13 cellular contexts compared by ENCODE assay signal in the genomic region with DNA sequence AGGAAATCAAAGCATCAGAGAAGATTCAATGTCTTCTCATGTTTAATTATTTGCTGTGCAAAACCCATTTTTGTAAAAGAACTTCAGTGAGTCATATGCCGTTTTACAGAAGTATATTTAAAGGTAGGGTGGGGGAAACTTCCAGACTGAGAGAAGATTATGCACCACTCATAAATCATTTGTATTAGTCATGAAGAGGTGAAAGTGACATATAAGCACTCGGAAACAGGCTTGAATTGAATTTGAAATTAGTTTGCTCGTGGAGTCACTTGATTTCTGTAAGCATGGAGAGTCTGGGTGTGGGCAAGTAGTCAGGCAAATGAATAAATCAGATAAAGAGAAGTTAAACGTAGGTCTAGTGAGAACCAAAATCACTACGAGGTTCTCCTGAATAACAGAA.
A peak's percentile ranks its signal among the peaks of the same experiment; 100 is the strongest.
DNase-seq lines count a peak whose midpoint lies in the region; ATAC-seq and TF ChIP-seq lines count a peak whose summit lies in the region.
"Had no signal": no experiment of that assay in that cellular context is flagged by ENCODE, and none has a peak within 500 bp of the region (broad histone marks: within the 10 kb centered on the region; RNA-seq: fewer than 3 reads in every experiment).

No MANE protein-coding gene starts in this region.

- no peak overlapping the region for H3K27ac Mint-ChIP-seq in CD8-positive, alpha-beta T cell
- H3K27ac Mint-ChIP-seq: dendritic cell treated with granulocyte-macrophage colony-stimulating factor and Interleukin-4, amounts not matched to agents 40 ng/mL and 50 ng/mL, for 4 days had no signal

- H3K27me3 Mint-ChIP-seq in CD8-positive, alpha-beta T cell (ENCODE audit: low read depth) = peaks cover 9% of the 10 kb centered on the region
- H3K27me3 Mint-ChIP-seq: dendritic cell treated with granulocyte-macrophage colony-stimulating factor and Interleukin-4, amounts not matched to agents 40 ng/mL and 50 ng/mL, for 4 days had no signal

- no peak for TF ChIP-seq CTCF in A673 (conservative IDR thresholded peaks at IDR 0.05; ENCODE audit: low read depth, low read length)
- no peak for TF ChIP-seq CTCF in CD8-positive, alpha-beta T cell (IDR thresholded peaks at IDR 0.05)
- no peak for TF ChIP-seq CTCF in PC-9 (conservative IDR thresholded peaks at IDR 0.05)

- CTCF ChIA-PET in A673 (lab: Charles Lee) = no interaction called here
- CTCF ChIA-PET in CD8-positive, alpha-beta T cell (lab: Charles Lee) = interaction anchor here (1.3 to 2.5 kb wide), 2 partner anchors 10 to 11 kb away, joined by 6 read pairs; no protein-coding TSS in a partner anchor
- CTCF ChIA-PET in PC-9 (lab: Charles Lee) = no interaction called here

- H3K9me3 ChIP-seq in A673 (ENCODE audit: low read depth, low read length, poor library complexity, severe bottlenecking) = no peaks in the 10 kb centered on the region
- no peaks in the 10 kb centered on the region for H3K9me3 ChIP-seq in adipocyte (ENCODE audit: control insufficient read depth, low read length)
- H3K9me3 ChIP-seq in CD8-positive, alpha-beta T cell (ENCODE audit: low read length) = no peaks in the 10 kb centered on the region
- no peaks in the 10 kb centered on the region for H3K9me3 ChIP-seq in PC-9 (ENCODE audit: insufficient read depth, low read depth)
- H3K9me3 ChIP-seq: pancreas had no signal

- H3K4me1 ChIP-seq in A673 (ENCODE audit: insufficient read depth, low read length, poor library complexity, severe bottlenecking) (peaks cover 44% of the 10 kb centered on the region), adipocyte (ENCODE audit: control insufficient read depth, insufficient read depth, low read length) (peaks cover 44% of the 10 kb centered on the region), PC-9 (replicated peaks; ENCODE audit: insufficient read depth) (no peaks in the 10 kb centered on the region)
- no peaks in the 10 kb centered on the region for H3K4me1 ChIP-seq in CD8-positive, alpha-beta T cell (ENCODE audit: insufficient read depth, low read length)
- H3K4me1 ChIP-seq: BLaER1 treated with 17β-estradiol and CSF1 and Interleukin-3, amounts not matched to agents 10 nM and 100 nM; pancreas had no signal

- H3F3A ChIP-seq in PC-9 (ENCODE audit: insufficient read depth, low read depth) = no peaks in the 10 kb centered on the region

- no peaks in the 10 kb centered on the region for H3K79me2 ChIP-seq in PC-9 (ENCODE audit: low read depth)

- POLR2A ChIA-PET in A673 (lab: Charles Lee; ENCODE audit: low non-redundant PET) (no interaction called here), PC-9 (lab: Charles Lee; ENCODE audit: unreplicated experiment) (no interaction called here)
- POLR2A ChIA-PET in CD8-positive, alpha-beta T cell (lab: Charles Lee) = interaction anchor here (0.6 kb wide), 1 partner anchor 402 kb away, joined by 3 read pairs; no protein-coding TSS in a partner anchor

- H3K4me3 ChIP-seq in A673 (ENCODE audit: low read depth, low read length, poor library complexity, severe bottlenecking) (peak overlapping the region; percentile 2), adipocyte (ENCODE audit: low read length) (no peak overlapping the region), PC-9 (no peak overlapping the region)
- no peak overlapping the region for H3K4me3 ChIP-seq in CD8-positive, alpha-beta T cell (ENCODE audit: low read depth, low read length)
- H3K4me3 ChIP-seq: BLaER1 treated with 17β-estradiol and CSF1 and Interleukin-3, amounts not matched to agents 10 nM and 100 nM; pancreas had no signal

- H3K4me3 Mint-ChIP-seq in CD8-positive, alpha-beta T cell = no peak overlapping the region
- H3K4me3 Mint-ChIP-seq: dendritic cell treated with granulocyte-macrophage colony-stimulating factor and Interleukin-4, amounts not matched to agents 40 ng/mL and 50 ng/mL, for 4 days had no signal

- no peaks in the 10 kb centered on the region for H3K36me3 ChIP-seq in A673 (ENCODE audit: insufficient read depth, low read length, poor library complexity, severe bottlenecking)
- H3K36me3 ChIP-seq in adipocyte (ENCODE audit: control insufficient read depth, insufficient read depth, low read length, severe bottlenecking) = peaks cover 18% of the 10 kb centered on the region
- no peaks in the 10 kb centered on the region for H3K36me3 ChIP-seq in CD8-positive, alpha-beta T cell (ENCODE audit: insufficient read depth, low read length)
- no peaks in the 10 kb centered on the region for H3K36me3 ChIP-seq in PC-9 (ENCODE audit: low read depth)
- H3K36me3 ChIP-seq: BLaER1 treated with 17β-estradiol and CSF1 and Interleukin-3, amounts not matched to agents 10 nM and 100 nM; pancreas had no signal

- H3K27me3 ChIP-seq in A673 (replicated peaks; ENCODE audit: insufficient read depth, low read depth, low read length, poor library complexity) = no peaks in the 10 kb centered on the region
- H3K27me3 ChIP-seq in adipocyte (replicated peaks; ENCODE audit: control insufficient read depth, insufficient read depth, low read length) = no peaks in the 10 kb centered on the region
- H3K27me3 ChIP-seq in CD8-positive, alpha-beta T cell (ENCODE audit: insufficient read depth, low read length) = no peaks in the 10 kb centered on the region
- no peaks in the 10 kb centered on the region for H3K27me3 ChIP-seq in PC-9 (ENCODE audit: insufficient read depth, low read depth)
- H3K27me3 ChIP-seq: BLaER1 treated with 17β-estradiol and CSF1 and Interleukin-3, amounts not matched to agents 10 nM and 100 nM; pancreas had no signal

- intact Hi-C loops in A673 (cut with micrococcal nuclease; ENCODE audit: unreplicated experiment) (loop anchor here (5.0 kb wide), 1 partner anchor 82 kb away; no protein-coding TSS in a partner anchor), PC-9 (cut with micrococcal nuclease; ENCODE audit: unreplicated experiment) (no loop called here)
- intact Hi-C loops in CD8-positive, alpha-beta T cell (cut with DNase I, micrococcal nuclease) = no loop called here

- no peaks in the 10 kb centered on the region for H3K9me2 ChIP-seq in PC-9 (ENCODE audit: insufficient read depth)

- DNase-seq in A673 (ENCODE audit: low spot score) = peak; percentile 87
- peak; percentile 25 for DNase-seq in HPDE6-E6E7 (ENCODE audit: extremely low spot score)
- DNase-seq in adipocyte (ENCODE audit: low read depth) = peak; percentile 29
- DNase-seq in kidney tubule cell (ENCODE audit: low spot score) = peak; percentile 79
- DNase-seq in CD8-positive, alpha-beta T cell = no peak
- DNase-seq in PC-9 = no peak
- DNase-seq: activated CD8-positive, alpha-beta memory T cell treated with anti-CD3 and anti-CD28 coated beads, Interleukin-2, amount 50 U/mL, for 4 hours; NCI-H345; pancreas had no signal

- ATAC-seq in HG02885 (IDR thresholded peaks at IDR 0.05; ENCODE audit: poor library complexity, unreplicated experiment) (no peak), GM21367 (IDR thresholded peaks at IDR 0.05; ENCODE audit: unreplicated experiment) (no peak)
- ATAC-seq in CD8-positive, alpha-beta T cell = no peak

- H3K4me1 Mint-ChIP-seq in CD8-positive, alpha-beta T cell (ENCODE audit: low read depth) = no peaks in the 10 kb centered on the region

- H3K9me3 Mint-ChIP-seq in CD8-positive, alpha-beta T cell = no peaks in the 10 kb centered on the region
- H3K9me3 Mint-ChIP-seq: dendritic cell treated with granulocyte-macrophage colony-stimulating factor and Interleukin-4, amounts not matched to agents 40 ng/mL and 50 ng/mL, for 4 days had no signal

- no peaks in the 10 kb centered on the region for H4K20me1 ChIP-seq in PC-9 (ENCODE audit: insufficient read depth)
- H4K20me1 ChIP-seq: BLaER1 treated with 17β-estradiol and CSF1 and Interleukin-3, amounts not matched to agents 10 nM and 100 nM had no signal

- no peak overlapping the region for H3K4me2 ChIP-seq in PC-9
- H3K4me2 ChIP-seq: BLaER1 treated with 17β-estradiol and CSF1 and Interleukin-3, amounts not matched to agents 10 nM and 100 nM had no signal

- peak overlapping the region; percentile 70 for H3K9ac ChIP-seq in adipocyte (ENCODE audit: low read length)
- H3K9ac ChIP-seq: BLaER1 treated with 17β-estradiol and CSF1 and Interleukin-3, amounts not matched to agents 10 nM and 100 nM had no signal

- H2AFZ ChIP-seq in PC-9 = no peak overlapping the region

- no peaks in the 10 kb centered on the region for H3K36me3 Mint-ChIP-seq in CD8-positive, alpha-beta T cell

- no TSS peak for BruUV-seq in A673 (replicated peaks; lab: Mats Ljungman, UMichigan)
- BruUV-seq in PC-9 (replicated peaks; lab: Mats Ljungman, UMichigan) = no TSS peak

- H3K27ac ChIP-seq in A673 (ENCODE audit: low read depth, low read length, poor library complexity, severe bottlenecking) = peak overlapping the region; percentile 84
- no peak overlapping the region for H3K27ac ChIP-seq in CD8-positive, alpha-beta T cell (ENCODE audit: low read depth, low read length)
- no peak overlapping the region for H3K27ac ChIP-seq in PC-9
- H3K27ac ChIP-seq: BLaER1 treated with 17β-estradiol and CSF1 and Interleukin-3, amounts not matched to agents 10 nM and 100 nM; pancreas had no signal

Comparison
In these comparisons a context has a peak if more than half of its experiments do, and no peak if none do; other contexts are left out.
1. DNase-seq: peak in A673 (single experiment), HPDE6-E6E7 (single experiment), adipocyte (single experiment) and kidney tubule cell (single experiment); none in CD8-positive, alpha-beta T cell (0 of 7) and PC-9 (0 of 2).